In genomic region chr9:92180669-92181181, GRCh38 we compare ENCODE assay signal across 1 cellular context.
TF ChIP-seq lines count a peak whose summit lies in the region.

No MANE protein-coding gene starts in this region.

TF ChIP-seq in GM23338, 12 proteins besides CTCF, POLR2A, EP300 and RAD21 (continued from another document):
- TF ChIP-seq ZNF462 (CRISPR knock-in tag; IDR thresholded peaks at IDR 0.05), result no peak
- no peak for TF ChIP-seq ZNF114 (CRISPR knock-in tag; IDR thresholded peaks at IDR 0.05)
